1 cellular context compared by ENCODE assay signal in genomic region chr13:111313911-111314425, GRCh38.
TF ChIP-seq lines count a peak whose summit lies in the region.

No MANE protein-coding gene starts in this region.

TF ChIP-seq in HepG2, 621 proteins besides CTCF, POLR2A, EP300 and RAD21:
- no peak for TF ChIP-seq TARDBP (CRISPR knock-in tag; IDR thresholded peaks at IDR 0.05)
- TF ChIP-seq MAFF (IDR thresholded peaks at IDR 0.05; ENCODE audit: low read depth, low read length) = 0 out of 2 replicates have a peak, but pooled peaks have one; percentile 7
- no peak for TF ChIP-seq ARNT2 (CRISPR knock-in tag; IDR thresholded peaks at IDR 0.05; ENCODE audit: low read depth)
- TF ChIP-seq HOXA5 (CRISPR knock-in tag; IDR thresholded peaks at IDR 0.05) = no peak
- TF ChIP-seq ZNF276 (CRISPR knock-in tag; IDR thresholded peaks at IDR 0.05; ENCODE audit: low read depth) = no peak
- TF ChIP-seq MAFK (conservative IDR thresholded peaks at IDR 0.05 in 1 of 2, IDR thresholded peaks at IDR 0.05 in 1 of 2; ENCODE audit: low read length in 2 of 2) = peak in 1 of 2 experiments; percentile 11; a peak in 1 of 4 replicates
- no peak for TF ChIP-seq KAT2B (IDR thresholded peaks at IDR 0.05; ENCODE audit: borderline replicate concordance, low read depth, low read length)
- no peak for TF ChIP-seq SNAI1 (CRISPR knock-in tag; IDR thresholded peaks at IDR 0.05; ENCODE audit: borderline replicate concordance)
TF ChIP-seq in HepG2: peak in this region for 2.
